18 cellular contexts compared by ENCODE assay signal in the genomic region with DNA sequence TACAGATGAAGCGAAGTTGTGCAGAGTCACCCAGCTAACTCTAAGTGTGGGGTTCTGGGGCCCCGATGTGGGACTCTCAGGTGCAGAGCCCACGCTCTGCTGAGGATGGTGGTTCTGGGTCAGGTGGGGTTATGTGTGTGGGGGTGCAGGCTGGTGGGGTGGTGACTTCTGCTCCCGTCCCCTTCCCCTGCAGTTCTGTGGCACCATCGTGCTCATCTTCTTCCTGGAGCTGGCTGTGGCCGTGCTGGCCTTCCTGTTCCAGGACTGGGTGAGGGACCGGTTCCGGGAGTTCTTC. TPM values are rescaled to one million over a fixed set of nuclear protein-coding genes. Genes with fewer than 3 reads are reported as not detected.
DNase-seq lines count a peak whose midpoint lies in the region; ATAC-seq and TF ChIP-seq lines count a peak whose summit lies in the region.
"Had no signal": no experiment of that assay in that cellular context is flagged by ENCODE, and none has a peak within 500 bp of the region (broad histone marks: within the 10 kb centered on the region; RNA-seq: fewer than 3 reads in every experiment).

No MANE protein-coding gene starts in this region.

- CTCF ChIA-PET in AG04450 (lab: Charles Lee) = interaction anchor here (0.5 to 4.0 kb wide), 3 partner anchors 65 to 249 kb away, joined by 3 to 19 read pairs (median 3); no protein-coding TSS in a partner anchor
- CTCF ChIA-PET in CD8-positive, alpha-beta memory T cell (lab: Charles Lee) = interaction anchor here (0.8 to 19.9 kb wide), 4 partner anchors 11 to 131 kb away, joined by 3 to 498 read pairs (median 228); a partner anchor contains a TSS

- intact Hi-C loops in psoas muscle (cut with DNase I) = loop anchor here in 1 of 2 donors (10.0 kb wide), 1 partner anchor 124 kb away; no protein-coding TSS in a partner anchor

- H3K4me1 Mint-ChIP-seq in HFFc6 (ENCODE audit: low read depth) = peaks cover 78% of the 10 kb centered on the region
- peaks cover 41 to 53% (median 46%) of the 10 kb centered on the region in 3 donors for H3K4me1 Mint-ChIP-seq in CD8-positive, alpha-beta memory T cell

- H3K4me1 ChIP-seq in psoas muscle = peaks cover 32% of the 10 kb centered on the region
- H3K4me1 ChIP-seq in CD8-positive, alpha-beta memory T cell (ENCODE audit: insufficient read depth, low read length) = peaks cover 35% of the 10 kb centered on the region

- ATAC-seq in psoas muscle = no peak
- ATAC-seq: activated CD8-positive, alpha-beta T cell treated with anti-CD3 and anti-CD28 coated beads, Interleukin-2, amount 10 ng/mL, durations not matched to agents 7 days and 5 days; natural killer cell had no signal

- H3K4me3 ChIP-seq in AG04450 (ENCODE audit: low read depth, low read length) (no peak overlapping the region), psoas muscle (no peak overlapping the region), H7 (ENCODE audit: insufficient read depth, low read depth, low read length) (no peak overlapping the region)
- no peak overlapping the region for H3K4me3 ChIP-seq in CD8-positive, alpha-beta memory T cell (ENCODE audit: low read length)
- H3K4me3 ChIP-seq: adrenal gland had no signal

- H3K9me3 ChIP-seq in AG04450 (ENCODE audit: control insufficient read depth, insufficient read depth, low read length) = no peaks in the 10 kb centered on the region
- H3K9me3 ChIP-seq in psoas muscle = no peaks in the 10 kb centered on the region
- H3K9me3 ChIP-seq in CD8-positive, alpha-beta memory T cell (ENCODE audit: low read length) = no peaks in the 10 kb centered on the region
- H3K9me3 ChIP-seq: adrenal gland had no signal

- H3K27ac ChIP-seq in AG04450 (ENCODE audit: low read depth, low read length) (peak overlapping the region; percentile 78), epithelial cell of prostate (peak overlapping the region; percentile 99), psoas muscle (peak overlapping the region; percentile 58)
- H3K27ac ChIP-seq in CD8-positive, alpha-beta memory T cell (ENCODE audit: low read depth, low read length) = no peak overlapping the region

- peaks cover 36% of the 10 kb centered on the region for H3K36me3 Mint-ChIP-seq in HFFc6 (ENCODE audit: low read depth)
- peaks cover 0 to 88% (median 7%) of the 10 kb centered on the region in 3 donors for H3K36me3 Mint-ChIP-seq in CD8-positive, alpha-beta memory T cell

- no peaks in the 10 kb centered on the region for H3K27me3 Mint-ChIP-seq in HFFc6 (ENCODE audit: insufficient read depth)
- H3K27me3 Mint-ChIP-seq in CD8-positive, alpha-beta memory T cell = no peaks in the 10 kb centered on the region

- no peaks in the 10 kb centered on the region for H3K9me3 Mint-ChIP-seq in HFFc6
- H3K9me3 Mint-ChIP-seq in CD8-positive, alpha-beta memory T cell = no peaks in the 10 kb centered on the region
- H3K9me3 Mint-ChIP-seq: activated T-helper 1 cell treated with anti-CD3 and anti-CD28 coated beads, Interleukin-12 subunit alpha, Interleukin-12 subunit beta, Interleukin-2, Interleukin-4 antibody, amounts not matched to agents 30 ng/mL and 10 ng/mL and 1 ng/mL, durations not matched to agents 14 hours and 24 hours and 36 hours; endodermal cell; natural killer cell had no signal

- H3K36me3 ChIP-seq in psoas muscle (ENCODE audit: insufficient read depth in 1 of 2, low read depth in 1 of 2) (peaks cover 2 to 61% of the 10 kb centered on the region in 2 donors), H7 (replicated peaks; ENCODE audit: control insufficient read depth, insufficient read depth, low read length) (peaks cover 3% of the 10 kb centered on the region)
- H3K36me3 ChIP-seq in CD8-positive, alpha-beta memory T cell (ENCODE audit: insufficient read depth, low read length) = peaks cover 70% of the 10 kb centered on the region

- POLR2A ChIA-PET in AG04450 (lab: Yijun Ruan, JAX) = interaction anchor here (1.0 to 1.3 kb wide), 2 partner anchors 11 to 56 kb away, joined by 3 to 8 read pairs; no protein-coding TSS in a partner anchor
- POLR2A ChIA-PET in CD8-positive, alpha-beta memory T cell (lab: Charles Lee) = no interaction called here

- H3K4me3 Mint-ChIP-seq in HFFc6 = peak overlapping the region; percentile 44
- H3K4me3 Mint-ChIP-seq in CD8-positive, alpha-beta memory T cell = no peak overlapping the region
- H3K4me3 Mint-ChIP-seq: activated CD8-positive, alpha-beta T cell treated with anti-CD3 and anti-CD28 coated beads, Interleukin-2, amount 10 ng/mL, durations not matched to agents 7 days and 5 days; activated T-helper 1 cell treated with anti-CD3 and anti-CD28 coated beads, Interleukin-12 subunit alpha, Interleukin-12 subunit beta, Interleukin-2, Interleukin-4 antibody, amounts not matched to agents 30 ng/mL and 10 ng/mL and 1 ng/mL, durations not matched to agents 14 hours and 24 hours and 36 hours; endodermal cell; natural killer cell had no signal

- WGBS in psoas muscle, 3 donors = 78 to 86% (median 80%) methylated on average over 8 of the region's 8 CpGs

- H3K27me3 ChIP-seq in AG04450 (ENCODE audit: control insufficient read depth, insufficient read depth, low read length) = no peaks in the 10 kb centered on the region
- H3K27me3 ChIP-seq in psoas muscle (ENCODE audit: insufficient read depth in 3 of 3, low read length in 2 of 3) = no peaks in the 10 kb centered on the region
- no peaks in the 10 kb centered on the region for H3K27me3 ChIP-seq in H7 (ENCODE audit: control insufficient read depth, insufficient read depth, low read length)
- no peaks in the 10 kb centered on the region for H3K27me3 ChIP-seq in CD8-positive, alpha-beta memory T cell (ENCODE audit: insufficient read depth, low read length, poor library complexity, severe bottlenecking)
- H3K27me3 ChIP-seq: adrenal gland had no signal

- peak overlapping the region; percentile 90 for H3K27ac Mint-ChIP-seq in HFFc6
- peak overlapping the region in 2 of 8 donors; percentile 50 to 83 for H3K27ac Mint-ChIP-seq in CD8-positive, alpha-beta memory T cell
- H3K27ac Mint-ChIP-seq: activated CD8-positive, alpha-beta T cell treated with anti-CD3 and anti-CD28 coated beads, Interleukin-2, amount 10 ng/mL, durations not matched to agents 7 days and 5 days; activated T-helper 1 cell treated with anti-CD3 and anti-CD28 coated beads, Interleukin-12 subunit alpha, Interleukin-12 subunit beta, Interleukin-2, Interleukin-4 antibody, amounts not matched to agents 30 ng/mL and 10 ng/mL and 1 ng/mL, durations not matched to agents 14 hours and 24 hours and 36 hours had no signal

- TF ChIP-seq CTCF in AG04450 (IDR thresholded peaks at IDR 0.05; ENCODE audit: low read depth, low read length) (no peak), HFFc6 (IDR thresholded peaks at IDR 0.05) (no peak), psoas muscle (IDR thresholded peaks at IDR 0.05) (no peak)

- DNase-seq in AG04450 (ENCODE audit: low read depth, low spot score) = no peak
- no peak for DNase-seq in HFFc6
- DNase-seq in epithelial cell of prostate (ENCODE audit: low read depth, low spot score) = no peak
- DNase-seq in psoas muscle = no peak
- DNase-seq in H7 = no peak
- DNase-seq in D341Med (ENCODE audit: low spot score) = no peak
- no peak for DNase-seq in activated gamma-delta T cell (lab: John Stamatoyannopoulos, UW)
- no peak for DNase-seq in CD8-positive, alpha-beta memory T cell
- DNase-seq: activated CD8-positive, alpha-beta T cell treated with anti-CD3 and anti-CD28 coated beads, Interleukin-2, amount 10 ng/mL, durations not matched to agents 7 days and 5 days; AML-193; natural killer cell; NCI-H1930; NCI-H446 treated with DMSO at 0.1 percent for 48 hours; stimulated activated naive CD4-positive, alpha-beta T cell; T-helper 1 cell had no signal

RNA-seq across cellular contexts. Expression of a gene that starts 28.6 kb away (rescaled TPM):
- polyA plus RNA-seq in AG04450 (2011; rRNA removed) (not detected in 2 replicates), psoas muscle (under 1 TPM in 1 of 3 donors, not detected in 2; 0.01 TPM)
- polyA minus RNA-seq in AG04450 (2011; rRNA and poly(A)+ RNA removed) = 0.04 TPM in 1 of 2 replicates, not detected in the other
- not detected for total RNA-seq in HFFc6 (2021; fragmentation: NEBNext Ultra II Directional; extraction: Animal tissue kit (Norgen Biotek cat#: 25700))
- total RNA-seq in psoas muscle = not detected
- total RNA-seq in H7 (2014; rRNA removed; shearing (Covaris generic)) = not detected in 2 replicates
- total RNA-seq in CD8-positive, alpha-beta memory T cell = under 1 TPM; 0.11 to 0.13 TPM
- polyA plus RNA-seq in CD8-positive, alpha-beta memory T cell = not detected

RNA-seq across cellular contexts. Expression of a gene that starts 54.9 kb away (rescaled TPM):
- polyA plus RNA-seq in AG04450 (2011; rRNA removed) (27.3 and 32.5 TPM in 2 replicates), psoas muscle (10 to 100 TPM; 19.4 to 20.0 (median 19.6) TPM)
- polyA minus RNA-seq in AG04450 (2011; rRNA and poly(A)+ RNA removed) = 24.3 and 32.1 TPM in 2 replicates
- 10 to 100 TPM; 72.9 to 96.2 (median 84.5) TPM for total RNA-seq in HFFc6 (2021; fragmentation: NEBNext Ultra II Directional; extraction: Animal tissue kit (Norgen Biotek cat#: 25700))
- 10 to 100 TPM; 23.9 to 33.3 (median 25.7) TPM for total RNA-seq in psoas muscle
- 36.3 and 37.6 TPM in 2 replicates for total RNA-seq in H7 (2014; rRNA removed; shearing (Covaris generic))
- 10 to 100 TPM; 46.1 to 46.8 TPM for total RNA-seq in CD8-positive, alpha-beta memory T cell
- 220 TPM for polyA plus RNA-seq in CD8-positive, alpha-beta memory T cell
